Comparison of ENCODE assay signal across 17 cellular contexts in the genomic region with DNA sequence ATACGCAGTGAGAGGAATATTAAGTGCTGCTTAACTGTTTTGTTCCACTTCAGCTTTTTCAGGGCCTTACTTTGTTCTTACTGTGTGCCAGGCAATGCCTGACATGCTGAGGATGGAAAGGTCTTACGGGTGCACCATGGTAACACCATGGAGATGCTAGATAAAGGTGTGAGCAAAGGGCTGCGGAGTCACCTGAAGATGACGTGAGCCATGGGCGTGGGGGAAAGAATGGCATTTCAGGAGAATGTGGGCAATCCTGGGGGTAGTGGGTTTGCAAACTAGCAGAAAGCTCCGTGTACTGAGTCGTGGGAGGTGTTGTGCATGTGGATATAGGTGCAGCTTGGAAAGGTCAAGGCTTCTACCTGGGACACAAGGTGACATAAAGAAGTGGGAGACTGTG. TPM values are rescaled to one million over a fixed set of nuclear protein-coding genes. Genes with fewer than 3 reads are reported as not detected.
DNase-seq lines count a peak whose midpoint lies in the region; ATAC-seq and TF ChIP-seq lines count a peak whose summit lies in the region.
"Had no signal": no experiment of that assay in that cellular context is flagged by ENCODE, and none has a peak within 500 bp of the region (broad histone marks: within the 10 kb centered on the region; RNA-seq: fewer than 3 reads in every experiment).

No MANE protein-coding gene starts in this region.

- H3K27ac ChIP-seq in right atrium auricular region (no peak overlapping the region), heart right ventricle (no peak overlapping the region)
- H3K27ac ChIP-seq: upper lobe of left lung, VCaP had no signal

- H3K9me3 ChIP-seq in right atrium auricular region (no peaks in the 10 kb centered on the region), heart right ventricle (peaks cover 0 to 6% (median 0%) of the 10 kb centered on the region in 11 donors), T-helper 17 cell (ENCODE audit: control insufficient read depth, low read length, poor library complexity, severe bottlenecking) (no peaks in the 10 kb centered on the region)
- H3K9me3 ChIP-seq: upper lobe of left lung had no signal

- H3K4me3 Mint-ChIP-seq in T-helper 17 cell (peak overlapping the region; percentile 50), type B pancreatic cell (no peak overlapping the region)
- H3K4me3 Mint-ChIP-seq in effector memory CD8-positive, alpha-beta T cell: peak overlapping the region; percentile 45 to 57
- H3K4me3 Mint-ChIP-seq: activated CD4-positive, alpha-beta memory T cell treated with anti-CD3 and anti-CD28 coated beads, Interleukin-2, amount 10 ng/mL, durations not matched to agents 7 days and 5 days; activated T-helper 1 cell treated with anti-CD3 and anti-CD28 coated beads, Interleukin-12 subunit alpha, Interleukin-12 subunit beta, Interleukin-2, Interleukin-4 antibody, amounts not matched to agents 30 ng/mL and 10 ng/mL and 1 ng/mL, durations not matched to agents 14 hours and 24 hours and 36 hours; memory B cell had no signal

- H3K36me3 ChIP-seq in right atrium auricular region (no peaks in the 10 kb centered on the region), heart right ventricle (peaks cover 0 to 15% (median 0%) of the 10 kb centered on the region in 9 donors)

- H3K27me3 Mint-ChIP-seq in T-helper 17 cell (no peaks in the 10 kb centered on the region), type B pancreatic cell (peaks cover 11% of the 10 kb centered on the region)
- H3K27me3 Mint-ChIP-seq in effector memory CD8-positive, alpha-beta T cell: no peaks in the 10 kb centered on the region

- TF ChIP-seq CTCF in right atrium auricular region (IDR thresholded peaks at IDR 0.05): no peak
- TF ChIP-seq CTCF in heart right ventricle (IDR thresholded peaks at IDR 0.05): no peak
- TF ChIP-seq CTCF in type B pancreatic cell (conservative IDR thresholded peaks at IDR 0.05): no peak

- no peak overlapping the region for H3K4me3 ChIP-seq in right atrium auricular region
- no peak overlapping the region for H3K4me3 ChIP-seq in heart right ventricle
- H3K4me3 ChIP-seq: upper lobe of left lung had no signal

- intact Hi-C loops in heart right ventricle (cut with DNase I): no loop called here

- WGBS in heart right ventricle, 2 donors: 95 to 96% methylated on average over 7 of the region's 7 CpGs

- H3K36me3 Mint-ChIP-seq in T-helper 17 cell (ENCODE audit: low read depth) (peaks cover under 1% of the 10 kb centered on the region), type B pancreatic cell (peaks cover 6% of the 10 kb centered on the region)
- no peaks in the 10 kb centered on the region for H3K36me3 Mint-ChIP-seq in effector memory CD8-positive, alpha-beta T cell (ENCODE audit: insufficient read depth)

- H3K27me3 ChIP-seq in right atrium auricular region (no peaks in the 10 kb centered on the region), heart right ventricle (no peaks in the 10 kb centered on the region)
- H3K27me3 ChIP-seq: upper lobe of left lung had no signal

- ATAC-seq in heart right ventricle (no peak), T-helper 17 cell (no peak), HG02798 (IDR thresholded peaks at IDR 0.05; ENCODE audit: poor library complexity, unreplicated experiment) (no peak)
- no peak for ATAC-seq in effector memory CD8-positive, alpha-beta T cell (replicated peaks)
- ATAC-seq: activated naive CD4-positive, alpha-beta T cell treated with anti-CD3 and anti-CD28 coated beads, Interleukin-2, amount 50 U/mL, for 72 hours; left colon had no signal

- H3K4me1 Mint-ChIP-seq in T-helper 17 cell: peaks cover 39% of the 10 kb centered on the region
- peaks cover 28 to 30% of the 10 kb centered on the region in 2 donors for H3K4me1 Mint-ChIP-seq in effector memory CD8-positive, alpha-beta T cell (ENCODE audit: low read depth in 2 of 2)
- H3K4me1 Mint-ChIP-seq in type B pancreatic cell (ENCODE audit: unreplicated experiment): peaks cover 5% of the 10 kb centered on the region

- H3K27ac Mint-ChIP-seq in T-helper 17 cell (peak overlapping the region; percentile 96), type B pancreatic cell (no peak overlapping the region)
- peak overlapping the region in 1 of 2 donors; percentile 19 for H3K27ac Mint-ChIP-seq in effector memory CD8-positive, alpha-beta T cell
- H3K27ac Mint-ChIP-seq: activated CD4-positive, alpha-beta memory T cell treated with anti-CD3 and anti-CD28 coated beads, Interleukin-2, amount 10 ng/mL, durations not matched to agents 7 days and 5 days; activated T-helper 1 cell treated with anti-CD3 and anti-CD28 coated beads, Interleukin-12 subunit alpha, Interleukin-12 subunit beta, Interleukin-2, Interleukin-4 antibody, amounts not matched to agents 30 ng/mL and 10 ng/mL and 1 ng/mL, durations not matched to agents 14 hours and 24 hours and 36 hours; memory B cell had no signal

- peaks cover 0 to 40% of the 10 kb centered on the region in 2 donors for H3K4me1 ChIP-seq in right atrium auricular region
- peaks cover 2 to 79% (median 51%) of the 10 kb centered on the region in 9 donors for H3K4me1 ChIP-seq in heart right ventricle

- peaks cover 0 to 6% of the 10 kb centered on the region in 2 donors for H3K9me3 Mint-ChIP-seq in effector memory CD8-positive, alpha-beta T cell
- H3K9me3 Mint-ChIP-seq in type B pancreatic cell: peaks cover 9% of the 10 kb centered on the region

- peak; percentile 23 for DNase-seq in right atrium auricular region (ENCODE audit: low spot score)
- DNase-seq in heart right ventricle: no peak
- DNase-seq in T-helper 17 cell: no peak
- no peak for DNase-seq in effector memory CD8-positive, alpha-beta T cell
- DNase-seq in type B pancreatic cell (ENCODE audit: extremely low spot score, unreplicated experiment): peak; percentile 48
- no peak for DNase-seq in SW480 (ENCODE audit: low spot score)
- no peak for DNase-seq in SKM-1 (lab: John Stamatoyannopoulos, UW; ENCODE audit: unreplicated experiment)
- DNase-seq: activated CD4-positive, alpha-beta memory T cell treated with anti-CD3 and anti-CD28 coated beads, Interleukin-2, amount 10 ng/mL, durations not matched to agents 7 days and 5 days; KBM-7; left colon; NCI-H526 treated with DMSO at 0.1 percent for 48 hours; upper lobe of left lung had no signal

RNA-seq across cellular contexts. Expression of gene MAN1C1, which starts 27.4 kb away (rescaled TPM):
- total RNA-seq in right atrium auricular region (10 to 100 TPM in 1 of 2 donors, 1 to 10 TPM in 1; 9.4 to 13.6 TPM), heart right ventricle (10 to 100 TPM in 9 of 10 donors, 1 to 10 TPM in 1; 9.7 to 23.4 (median 14.2) TPM), T-helper 17 cell (10 to 100 TPM; 16.9 to 27.3 TPM), type B pancreatic cell (ENCODE audit: low replicate concordance) (6.4 and 9.1 TPM in 2 replicates)
- 10 to 100 TPM; 10.1 to 11.3 TPM for polyA plus RNA-seq in heart right ventricle

Comparison
In these comparisons a context has a peak if more than half of its experiments do, and no peak if none do; other contexts are left out.
1. DNase-seq: peak in right atrium auricular region (single experiment) and type B pancreatic cell (single experiment); none in heart right ventricle (0 of 2), T-helper 17 cell (0 of 3), effector memory CD8-positive, alpha-beta T cell (0 of 3), SW480 (single experiment) and SKM-1 (single experiment).